8 cellular contexts compared by ENCODE assay signal in genomic region chr16:721765-722481, GRCh38. TPM values are rescaled to one million over a fixed set of nuclear protein-coding genes. Genes with fewer than 3 reads are reported as not detected.
DNase-seq lines count a peak whose midpoint lies in the region; ATAC-seq and TF ChIP-seq lines count a peak whose summit lies in the region.

No MANE protein-coding gene starts in this region.

- H3K27me3 Mint-ChIP-seq in natural killer cell treated with Interleukin-12 subunit alpha and Interleukin-12 subunit beta and Interleukin-15 and Interleukin-18, amount 100 ng/mL, for 72 hours: no peaks in the 10 kb centered on the region

- H3K27ac Mint-ChIP-seq in natural killer cell treated with Interleukin-12 subunit alpha and Interleukin-12 subunit beta and Interleukin-15 and Interleukin-18, amount 100 ng/mL, for 72 hours: no peak overlapping the region

- DNase-seq in AG10803 (ENCODE audit: low read depth) (no peak), caudate nucleus (lab: John Stamatoyannopoulos, UW) (no peak), NCI-H2196 treated with DMSO at 0.1 percent for 48 hours (lab: John Stamatoyannopoulos, UW; ENCODE audit: unreplicated experiment) (no peak)
- DNase-seq in natural killer cell treated with Interleukin-12 subunit alpha and Interleukin-12 subunit beta and Interleukin-15 and Interleukin-18, amount 100 ng/mL, for 72 hours (ENCODE audit: low spot score): no peak

- H3K4me3 Mint-ChIP-seq in natural killer cell treated with Interleukin-12 subunit alpha and Interleukin-12 subunit beta and Interleukin-15 and Interleukin-18, amount 100 ng/mL, for 72 hours: peak overlapping the region; percentile 49

- no peaks in the 10 kb centered on the region for H3K79me2 ChIP-seq in KMS-11 (ENCODE audit: insufficient read depth, low read depth)

- no peaks in the 10 kb centered on the region for H3K36me3 ChIP-seq in KMS-11 (ENCODE audit: insufficient read depth)

- peaks cover 58% of the 10 kb centered on the region for H3K4me1 ChIP-seq in KMS-11 (ENCODE audit: low read depth, poor library complexity, severe bottlenecking)

- no peak for TF ChIP-seq CTCF in AG10803 (conservative IDR thresholded peaks at IDR 0.05; ENCODE audit: low read length)
- TF ChIP-seq CTCF in KMS-11 (conservative IDR thresholded peaks at IDR 0.05; ENCODE audit: low read depth, low read length): no peak

- H3K4me1 Mint-ChIP-seq in natural killer cell treated with Interleukin-12 subunit alpha and Interleukin-12 subunit beta and Interleukin-15 and Interleukin-18, amount 100 ng/mL, for 72 hours (ENCODE audit: low read depth in 2 of 2): peaks cover 0 to 15% of the 10 kb centered on the region in 2 donors

- no peak overlapping the region for H2AFZ ChIP-seq in KMS-11 (ENCODE audit: low read depth)

- H3K4me3 ChIP-seq in AG10803 (ENCODE audit: low read length) (peak overlapping the region; percentile 70), KMS-11 (IDR thresholded peaks at IDR 0.05; ENCODE audit: insufficient read depth, low read depth, low read length) (no peak overlapping the region)

- no peak overlapping the region for H3K9ac ChIP-seq in KMS-11

- H3K27ac ChIP-seq in KMS-11: no peak overlapping the region
- H3K27ac ChIP-seq in caudate nucleus (ENCODE audit: low read depth, low read length): peak overlapping the region; percentile 36

- no peaks in the 10 kb centered on the region for H3K36me3 Mint-ChIP-seq in natural killer cell treated with Interleukin-12 subunit alpha and Interleukin-12 subunit beta and Interleukin-15 and Interleukin-18, amount 100 ng/mL, for 72 hours

- H4K20me1 ChIP-seq in KMS-11 (ENCODE audit: insufficient read depth): no peaks in the 10 kb centered on the region

- H3K4me2 ChIP-seq in KMS-11: peak overlapping the region; percentile 81

- H3K9me3 Mint-ChIP-seq in natural killer cell treated with Interleukin-12 subunit alpha and Interleukin-12 subunit beta and Interleukin-15 and Interleukin-18, amount 100 ng/mL, for 72 hours: no peaks in the 10 kb centered on the region

- no peaks in the 10 kb centered on the region; the same call in 1 of the 2 replicates for H3K27me3 ChIP-seq in KMS-11 (ENCODE audit: insufficient read depth, low read depth)

- no peak for ATAC-seq in natural killer cell treated with Interleukin-12 subunit alpha and Interleukin-12 subunit beta and Interleukin-15 and Interleukin-18, amount 100 ng/mL, for 72 hours
- ATAC-seq in HG03565 (IDR thresholded peaks at IDR 0.05; ENCODE audit: unreplicated experiment) (no peak), GM18517 (IDR thresholded peaks at IDR 0.05; ENCODE audit: unreplicated experiment) (no peak), GM18511 (IDR thresholded peaks at IDR 0.05; ENCODE audit: unreplicated experiment) (no peak)

RNA-seq across cellular contexts. Expression of gene ANTKMT, which starts 1.0 kb away (rescaled TPM):
- total RNA-seq in natural killer cell treated with Interleukin-12 subunit alpha and Interleukin-12 subunit beta and Interleukin-15 and Interleukin-18, amount 100 ng/mL, for 72 hours: 10 to 100 TPM; 29.1 to 37.9 TPM

RNA-seq across cellular contexts. Expression of gene CCDC78, which starts 4.3 kb away (rescaled TPM):
- 1 to 10 TPM; 3.1 to 6.4 TPM for total RNA-seq in natural killer cell treated with Interleukin-12 subunit alpha and Interleukin-12 subunit beta and Interleukin-15 and Interleukin-18, amount 100 ng/mL, for 72 hours

RNA-seq across cellular contexts. Expression of gene HAGHL, which starts 5.0 kb away (rescaled TPM):
- 10 to 100 TPM in 1 of 2 donors, 1 to 10 TPM in 1; 5.4 to 15.3 TPM for total RNA-seq in natural killer cell treated with Interleukin-12 subunit alpha and Interleukin-12 subunit beta and Interleukin-15 and Interleukin-18, amount 100 ng/mL, for 72 hours

RNA-seq across cellular contexts. Expression of gene METRN, which starts 7.0 kb away (rescaled TPM):
- total RNA-seq in natural killer cell treated with Interleukin-12 subunit alpha and Interleukin-12 subunit beta and Interleukin-15 and Interleukin-18, amount 100 ng/mL, for 72 hours: 10 to 100 TPM; 21.0 to 34.9 TPM

RNA-seq across cellular contexts. Expression of gene FBXL16, which starts 16.3 kb away (rescaled TPM):
- total RNA-seq in natural killer cell treated with Interleukin-12 subunit alpha and Interleukin-12 subunit beta and Interleukin-15 and Interleukin-18, amount 100 ng/mL, for 72 hours: under 1 TPM in 1 of 2 donors, not detected in 1; 0.26 TPM
